Comparison of ENCODE assay signal across 14 cellular contexts in the genomic region with DNA sequence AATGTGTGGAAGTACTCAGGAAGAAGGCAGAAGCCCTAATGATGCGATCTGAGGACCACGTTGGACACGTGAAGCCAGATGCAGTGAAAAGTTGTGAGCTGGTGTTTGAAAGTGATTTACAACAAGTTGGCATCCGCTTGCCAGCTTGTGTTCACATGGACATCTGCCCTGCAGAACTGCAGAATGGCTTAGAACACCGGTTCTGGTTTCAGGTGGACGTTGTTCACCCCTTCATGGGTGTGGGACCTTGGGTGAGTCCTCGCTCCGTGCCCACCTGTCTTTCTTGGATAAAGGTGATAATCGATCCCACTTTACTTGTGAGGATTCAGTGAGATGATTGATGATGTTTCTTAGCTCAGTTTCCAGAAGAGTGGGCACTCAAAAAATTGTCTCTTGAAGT. TPM values are rescaled to one million over a fixed set of nuclear protein-coding genes. Genes with fewer than 3 reads are reported as not detected.
DNase-seq lines count a peak whose midpoint lies in the region; ATAC-seq and TF ChIP-seq lines count a peak whose summit lies in the region.
"Had no signal": no experiment of that assay in that cellular context is flagged by ENCODE, and none has a peak within 500 bp of the region (broad histone marks: within the 10 kb centered on the region; RNA-seq: fewer than 3 reads in every experiment).

No MANE protein-coding gene starts in this region.

- H3K4me3 ChIP-seq in HUES48 (ENCODE audit: low read depth, low read length) (no peak overlapping the region), endodermal cell (ENCODE audit: low read length) (no peak overlapping the region), coronary artery (no peak overlapping the region)
- H3K4me3 ChIP-seq: BLaER1 treated with 17β-estradiol and CSF1 and Interleukin-3, amounts not matched to agents 10 nM and 100 nM had no signal

- no peaks in the 10 kb centered on the region for H3K36me3 Mint-ChIP-seq in activated CD8-positive, alpha-beta memory T cell treated with anti-CD3 and anti-CD28 coated beads, Interleukin-2, amount 10 ng/mL, durations not matched to agents 7 days and 5 days
- H3K36me3 Mint-ChIP-seq in endodermal cell (ENCODE audit: low read depth): no peaks in the 10 kb centered on the region

- H3K27me3 ChIP-seq in HUES48 (ENCODE audit: control insufficient read depth, insufficient read depth, low read length): no peaks in the 10 kb centered on the region
- H3K27me3 ChIP-seq in endodermal cell (ENCODE audit: control insufficient read depth, insufficient read depth, low read length, poor library complexity, severe bottlenecking): no peaks in the 10 kb centered on the region
- H3K27me3 ChIP-seq: BLaER1 treated with 17β-estradiol and CSF1 and Interleukin-3, amounts not matched to agents 10 nM and 100 nM had no signal

- no peak for TF ChIP-seq CTCF in endodermal cell (conservative IDR thresholded peaks at IDR 0.05)
- TF ChIP-seq CTCF in coronary artery (IDR thresholded peaks at IDR 0.05): no peak

- H3K9me3 Mint-ChIP-seq in activated CD8-positive, alpha-beta memory T cell treated with anti-CD3 and anti-CD28 coated beads, Interleukin-2, amount 10 ng/mL, durations not matched to agents 7 days and 5 days (ENCODE audit: low read depth): no peaks in the 10 kb centered on the region
- no peaks in the 10 kb centered on the region for H3K9me3 Mint-ChIP-seq in endodermal cell
- H3K9me3 Mint-ChIP-seq: CD8-positive, alpha-beta T cell; H9 had no signal

- H3K27ac Mint-ChIP-seq in activated CD8-positive, alpha-beta memory T cell treated with anti-CD3 and anti-CD28 coated beads, Interleukin-2, amount 10 ng/mL, durations not matched to agents 7 days and 5 days: no peak overlapping the region
- no peak overlapping the region for H3K27ac Mint-ChIP-seq in endodermal cell
- H3K27ac Mint-ChIP-seq: CD8-positive, alpha-beta T cell; H9 had no signal

- no peak for ATAC-seq in activated CD8-positive, alpha-beta memory T cell treated with anti-CD3 and anti-CD28 coated beads, Interleukin-2, amount 10 ng/mL, durations not matched to agents 7 days and 5 days
- ATAC-seq in left lobe of liver: no peak
- ATAC-seq: CD8-positive, alpha-beta T cell had no signal

- H3K4me1 Mint-ChIP-seq in activated CD8-positive, alpha-beta memory T cell treated with anti-CD3 and anti-CD28 coated beads, Interleukin-2, amount 10 ng/mL, durations not matched to agents 7 days and 5 days: peaks cover 18% of the 10 kb centered on the region
- H3K4me1 Mint-ChIP-seq in endodermal cell: peaks cover 5% of the 10 kb centered on the region

- DNase-seq in activated CD8-positive, alpha-beta memory T cell treated with anti-CD3 and anti-CD28 coated beads for 24 hours: peak; percentile 41
- no peak for DNase-seq in activated CD8-positive, alpha-beta memory T cell treated with anti-CD3 and anti-CD28 coated beads, Interleukin-2, amount 10 ng/mL, durations not matched to agents 7 days and 5 days
- DNase-seq in left lobe of liver (ENCODE audit: low spot score): peak; percentile 11
- peak; percentile 33 for DNase-seq in ureter (ENCODE audit: low spot score)
- no peak for DNase-seq in endodermal cell
- DNase-seq in coronary artery (ENCODE audit: low spot score): no peak
- DNase-seq: 8988T; Calu3; CD8-positive, alpha-beta T cell; DMS79 treated with DMSO at 0.1 percent for 48 hours; H9 had no signal

- no peak overlapping the region for H3K4me3 Mint-ChIP-seq in activated CD8-positive, alpha-beta memory T cell treated with anti-CD3 and anti-CD28 coated beads, Interleukin-2, amount 10 ng/mL, durations not matched to agents 7 days and 5 days
- H3K4me3 Mint-ChIP-seq in endodermal cell: no peak overlapping the region
- H3K4me3 Mint-ChIP-seq: B cell; CD8-positive, alpha-beta T cell; H9 had no signal

- H3K4me1 ChIP-seq in HUES48 (ENCODE audit: control insufficient read depth, insufficient read depth, low read length) (no peaks in the 10 kb centered on the region; the same call in 1 of the 2 replicates), endodermal cell (ENCODE audit: control insufficient read depth, insufficient read depth, low read length) (no peaks in the 10 kb centered on the region)

- WGBS in endodermal cell (ENCODE audit: insufficient coverage in 1 of 2, insufficient read length in 1 of 2), 2 experiments: 87 to 96% methylated on average over 6 to 9 of the region's 9 CpGs

- H3K9ac ChIP-seq in HUES48 (ENCODE audit: low read depth, low read length) (peak overlapping the region; percentile 23; the same call in 1 of the 2 replicates), endodermal cell (ENCODE audit: extremely low read depth, low read length, poor library complexity, severe bottlenecking) (no peak overlapping the region)
- H3K9ac ChIP-seq: BLaER1 treated with 17β-estradiol and CSF1 and Interleukin-3, amounts not matched to agents 10 nM and 100 nM had no signal

- CTCF ChIA-PET in activated CD8-positive, alpha-beta memory T cell treated with anti-CD3 and anti-CD28 coated beads, Interleukin-2, amount 10 ng/mL, durations not matched to agents 7 days and 5 days (lab: Charles Lee): no interaction called here

- H3K36me3 ChIP-seq in HUES48 (ENCODE audit: control insufficient read depth, insufficient read depth, low read length): no peaks in the 10 kb centered on the region
- no peaks in the 10 kb centered on the region for H3K36me3 ChIP-seq in endodermal cell (ENCODE audit: control insufficient read depth, insufficient read depth, low read length)

- peaks cover 3% of the 10 kb centered on the region for H3K27me3 Mint-ChIP-seq in activated CD8-positive, alpha-beta memory T cell treated with anti-CD3 and anti-CD28 coated beads, Interleukin-2, amount 10 ng/mL, durations not matched to agents 7 days and 5 days
- no peaks in the 10 kb centered on the region for H3K27me3 Mint-ChIP-seq in endodermal cell (ENCODE audit: insufficient read depth)
- H3K27me3 Mint-ChIP-seq: B cell had no signal

- H3K27ac ChIP-seq in HUES48 (ENCODE audit: low read depth, low read length) (no peak overlapping the region), endodermal cell (ENCODE audit: low read depth, low read length) (no peak overlapping the region), coronary artery (no peak overlapping the region)
- H3K27ac ChIP-seq: BLaER1 treated with 17β-estradiol and CSF1 and Interleukin-3, amounts not matched to agents 10 nM and 100 nM had no signal

- H3K9me3 ChIP-seq in HUES48 (ENCODE audit: control insufficient read depth, insufficient read depth, low read length): no peaks in the 10 kb centered on the region
- no peaks in the 10 kb centered on the region for H3K9me3 ChIP-seq in endodermal cell (ENCODE audit: control insufficient read depth, low read length)

RNA-seq across cellular contexts. Expression of a gene that starts 53.8 kb away (rescaled TPM):
- 1 to 10 TPM; 2.4 to 2.8 TPM for total RNA-seq in activated CD8-positive, alpha-beta memory T cell treated with anti-CD3 and anti-CD28 coated beads, Interleukin-2, amount 10 ng/mL, durations not matched to agents 7 days and 5 days
- total RNA-seq in left lobe of liver: 8.1 TPM
- total RNA-seq in ureter: 25.4 TPM
- 1 to 10 TPM; 4.5 to 7.8 TPM for total RNA-seq in endodermal cell
- polyA plus RNA-seq in endodermal cell (2013, experiment 1 of 2): 9.1 TPM
- 7.3 TPM for polyA plus RNA-seq in endodermal cell (2013, experiment 2 of 2)

Comparison
In these comparisons a context has a peak if more than half of its experiments do, and no peak if none do; other contexts are left out.
1. DNase-seq: peak in activated CD8-positive, alpha-beta memory T cell treated with anti-CD3 and anti-CD28 coated beads for 24 hours (single experiment), left lobe of liver (single experiment) and ureter (single experiment); none in activated CD8-positive, alpha-beta memory T cell treated with anti-CD3 and anti-CD28 coated beads, Interleukin-2, amount 10 ng/mL, durations not matched to agents 7 days and 5 days (single experiment), endodermal cell (single experiment) and coronary artery (single experiment).